10 cellular contexts compared by ENCODE assay signal in the genomic region with DNA sequence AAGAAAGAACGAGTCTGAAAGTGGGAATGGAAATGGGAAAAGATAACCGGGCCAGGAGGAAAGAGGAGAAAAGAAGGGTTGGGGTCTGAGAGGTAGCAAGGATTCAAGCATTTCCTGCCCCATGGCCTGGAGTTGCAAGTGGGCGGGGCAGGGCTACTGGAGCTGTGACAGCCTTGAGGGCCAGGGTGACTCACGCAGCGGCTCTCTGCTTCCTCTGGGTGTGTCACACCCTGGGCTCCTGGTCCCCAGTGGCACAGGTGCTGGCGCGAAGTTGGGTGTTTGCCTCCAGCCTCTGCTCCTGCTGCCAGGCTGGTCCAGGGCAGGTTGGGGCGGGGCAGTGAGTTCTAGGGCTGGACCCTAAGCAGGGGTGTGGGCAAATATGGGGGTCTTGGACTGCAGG. TPM values are rescaled to one million over a fixed set of nuclear protein-coding genes. Genes with fewer than 3 reads are reported as not detected.
DNase-seq lines count a peak whose midpoint lies in the region; ATAC-seq and TF ChIP-seq lines count a peak whose summit lies in the region.
"Had no signal": no experiment of that assay in that cellular context is flagged by ENCODE, and none has a peak within 500 bp of the region (broad histone marks: within the 10 kb centered on the region; RNA-seq: fewer than 3 reads in every experiment).

No MANE protein-coding gene starts in this region.

- H3K27me3 ChIP-seq in MG63: no peaks in the 10 kb centered on the region
- H3K27me3 ChIP-seq: right lobe of liver had no signal

- H3K36me3 ChIP-seq in MG63: no peaks in the 10 kb centered on the region
- H3K36me3 ChIP-seq: right lobe of liver had no signal

- CTCF ChIA-PET in Calu3 (lab: Charles Lee): interaction anchor here (1.0 to 1.7 kb wide), 3 partner anchors 9 to 743 kb away, joined by 3 to 5 read pairs (median 3); no protein-coding TSS in a partner anchor
- CTCF ChIA-PET in activated CD4-positive, alpha-beta memory T cell treated with anti-CD3 and anti-CD28 coated beads, Interleukin-2, amount 10 ng/mL, durations not matched to agents 7 days and 5 days (lab: Charles Lee): interaction anchor here (1.2 to 6.5 kb wide), 4 partner anchors 9 to 743 kb away, joined by 3 to 49 read pairs (median 6); no protein-coding TSS in a partner anchor

- H3K4me3 ChIP-seq in MG63: no peak overlapping the region
- H3K4me3 ChIP-seq: right lobe of liver had no signal

- H3K4me1 Mint-ChIP-seq in Calu3 (ENCODE audit: low read depth, unreplicated experiment): peaks cover 25% of the 10 kb centered on the region
- peaks cover 55% of the 10 kb centered on the region for H3K4me1 Mint-ChIP-seq in activated CD4-positive, alpha-beta memory T cell treated with anti-CD3 and anti-CD28 coated beads, Interleukin-2, amount 10 ng/mL, durations not matched to agents 7 days and 5 days

- no peaks in the 10 kb centered on the region for H3K27me3 Mint-ChIP-seq in Calu3 (ENCODE audit: unreplicated experiment)
- peaks cover 31% of the 10 kb centered on the region for H3K27me3 Mint-ChIP-seq in activated CD4-positive, alpha-beta memory T cell treated with anti-CD3 and anti-CD28 coated beads, Interleukin-2, amount 10 ng/mL, durations not matched to agents 7 days and 5 days

- BruUV-seq in Calu3 (replicated peaks; lab: Mats Ljungman, UMichigan): no TSS peak

- POLR2A ChIA-PET in activated CD4-positive, alpha-beta memory T cell treated with anti-CD3 and anti-CD28 coated beads, Interleukin-2, amount 10 ng/mL, durations not matched to agents 7 days and 5 days (lab: Charles Lee): no interaction called here

- H3K36me3 Mint-ChIP-seq in Calu3 (ENCODE audit: insufficient read depth, unreplicated experiment): peaks cover 17% of the 10 kb centered on the region
- no peaks in the 10 kb centered on the region for H3K36me3 Mint-ChIP-seq in activated CD4-positive, alpha-beta memory T cell treated with anti-CD3 and anti-CD28 coated beads, Interleukin-2, amount 10 ng/mL, durations not matched to agents 7 days and 5 days (ENCODE audit: low read depth)

- peak; percentile 83 for ATAC-seq in left colon
- no peak for ATAC-seq in GM21526 (IDR thresholded peaks at IDR 0.05; ENCODE audit: low FRiP score, unreplicated experiment)
- no peak for ATAC-seq in HG02973 (IDR thresholded peaks at IDR 0.05; ENCODE audit: unreplicated experiment)

- H3K9me3 Mint-ChIP-seq in Calu3 (ENCODE audit: low read depth, unreplicated experiment): no peaks in the 10 kb centered on the region
- no peaks in the 10 kb centered on the region for H3K9me3 Mint-ChIP-seq in activated CD4-positive, alpha-beta memory T cell treated with anti-CD3 and anti-CD28 coated beads, Interleukin-2, amount 10 ng/mL, durations not matched to agents 7 days and 5 days

- no peaks in the 10 kb centered on the region for H3K9me3 ChIP-seq in MG63
- H3K9me3 ChIP-seq: right lobe of liver had no signal

- peak overlapping the region; percentile 39 for H3K4me3 Mint-ChIP-seq in Calu3 (ENCODE audit: low read depth, unreplicated experiment)
- no peak overlapping the region for H3K4me3 Mint-ChIP-seq in activated CD4-positive, alpha-beta memory T cell treated with anti-CD3 and anti-CD28 coated beads, Interleukin-2, amount 10 ng/mL, durations not matched to agents 7 days and 5 days

- intact Hi-C loops in Calu3 (cut with micrococcal nuclease; ENCODE audit: unreplicated experiment): no loop called here
- intact Hi-C loops in left colon (cut with DNase I, micrococcal nuclease): loop anchor here in 1 of 2 donors (5.0 kb wide), 1 partner anchor 745 kb away; no protein-coding TSS in a partner anchor
- intact Hi-C loops in head of caudate nucleus (cut with DNase I): loop anchor here (5.0 kb wide), 1 partner anchor 265 kb away; no protein-coding TSS in a partner anchor

- TF ChIP-seq CTCF in Calu3 (IDR thresholded peaks at IDR 0.05; ENCODE audit: unreplicated experiment): no peak

- peak overlapping the region; percentile 75 for H3K27ac Mint-ChIP-seq in Calu3 (ENCODE audit: unreplicated experiment)
- H3K27ac Mint-ChIP-seq in activated CD4-positive, alpha-beta memory T cell treated with anti-CD3 and anti-CD28 coated beads, Interleukin-2, amount 10 ng/mL, durations not matched to agents 7 days and 5 days: peak overlapping the region; percentile 50

- DNase-seq in Calu3 (peak; percentile 92), MG63 (peak; percentile 84), left colon (peak; percentile 92 to 96), foreskin melanocyte (no peak), head of caudate nucleus (no peak)
- DNase-seq in activated CD4-positive, alpha-beta memory T cell treated with anti-CD3 and anti-CD28 coated beads, Interleukin-2, amount 10 ng/mL, durations not matched to agents 7 days and 5 days: peak; percentile 85

RNA-seq across cellular contexts. Expression of a gene that starts 3.3 kb away (rescaled TPM):
- total RNA-seq in Calu3 (2022): 8.4 and 9.8 TPM in 2 replicates
- total RNA-seq in MG63 (2014; rRNA removed; shearing (Covaris generic); ENCODE audit: low replicate concordance): 2.9 and 15.8 TPM in 2 replicates
- total RNA-seq in activated CD4-positive, alpha-beta memory T cell treated with anti-CD3 and anti-CD28 coated beads, Interleukin-2, amount 10 ng/mL, durations not matched to agents 7 days and 5 days: 1 to 10 TPM; 2.2 to 3.5 TPM
- 1 to 10 TPM; 1.2 to 1.5 TPM for total RNA-seq in left colon

RNA-seq across cellular contexts. Expression of a gene that starts 46.9 kb away (rescaled TPM):
- 1.3 and 2.3 TPM in 2 replicates for total RNA-seq in Calu3 (2022)
- total RNA-seq in MG63 (2014; rRNA removed; shearing (Covaris generic); ENCODE audit: low replicate concordance): 1.4 TPM in 1 of 2 replicates, not detected in the other
- not detected for total RNA-seq in activated CD4-positive, alpha-beta memory T cell treated with anti-CD3 and anti-CD28 coated beads, Interleukin-2, amount 10 ng/mL, durations not matched to agents 7 days and 5 days
- total RNA-seq in left colon: not detected
- total RNA-seq: H1, right lobe of liver had no signal

Comparison
In these comparisons a context has a peak if more than half of its experiments do, and no peak if none do; other contexts are left out.
1. DNase-seq: peak in Calu3 (single experiment), MG63 (single experiment), activated CD4-positive, alpha-beta memory T cell treated with anti-CD3 and anti-CD28 coated beads, Interleukin-2, amount 10 ng/mL, durations not matched to agents 7 days and 5 days (single experiment) and left colon (2 of 2); none in foreskin melanocyte (single experiment) and head of caudate nucleus (0 of 42).